ENCODE assay signal across 29 cellular contexts in genomic region chr18:50187659-50188058, GRCh38. TPM values are rescaled to one million over a fixed set of nuclear protein-coding genes. Genes with fewer than 3 reads are reported as not detected.
"Had no signal": no experiment of that assay in that cellular context is flagged by ENCODE, and none has a peak within 500 bp of the region (broad histone marks: within the 10 kb centered on the region; RNA-seq: fewer than 3 reads in every experiment).

No MANE protein-coding gene starts in this region.

- ATAC-seq: activated CD4-positive, CD25-positive, alpha-beta regulatory T cell treated with anti-CD3 and anti-CD28 coated beads, Interleukin-2, amount 50 U/mL, for 24 hours; activated CD8-positive, alpha-beta T cell treated with anti-CD3 and anti-CD28 coated beads for 36 hours; activated naive CD4-positive, alpha-beta T cell treated with anti-CD3 and anti-CD28 coated beads, Interleukin-2, amount 50 U/mL, for 72 hours; effector memory CD8-positive, alpha-beta T cell; foreskin keratinocyte; gastrocnemius medialis; heart left ventricle; T-helper 17 cell had no signal

- H3K4me1 ChIP-seq: esophagus muscularis mucosa, gastrocnemius medialis, heart left ventricle had no signal

- DNase-seq: activated B cell treated with CpG ODN at 0.5 μM for 24 hours; activated CD4-positive, alpha-beta T cell treated with anti-CD3 and anti-CD28 coated beads for 48 hours; activated CD4-positive, alpha-beta T cell treated with anti-CD3 and anti-CD28 coated beads, Interleukin-2, amount 50 U/mL, for 1 hour; activated CD4-positive, alpha-beta T cell treated with anti-CD3 and anti-CD28 coated beads, Interleukin-2, amount 50 U/mL, for 48 hours; activated CD8-positive, alpha-beta memory T cell treated with anti-CD3 and anti-CD28 coated beads for 24 hours; activated CD8-positive, alpha-beta T cell treated with anti-CD3 and anti-CD28 coated beads for 36 hours; activated gamma-delta T cell; activated naive CD4-positive, alpha-beta T cell; activated naive CD4-positive, alpha-beta T cell treated with anti-CD3 and anti-CD28 coated beads, Interleukin-2, amount 10 ng/mL, durations not matched to agents 7 days and 5 days; activated naive CD8-positive, alpha-beta T cell treated with anti-CD3 and anti-CD28 coated beads, Interleukin-2, amount 10 ng/mL, durations not matched to agents 7 days and 5 days; activated T-cell treated with anti-CD3 and anti-CD28 coated beads, Interleukin-2, amount 50 U/mL, for 1 hour; activated T-cell treated with anti-CD3 and anti-CD28 coated beads, Interleukin-2, amount 50 U/mL, for 48 hours; anterior cingulate cortex; brain microvascular endothelial cell; dermis blood vessel endothelial cell; effector CD4-positive, alpha-beta T cell; effector memory CD8-positive, alpha-beta T cell; foreskin keratinocyte; gastrocnemius medialis; glutamatergic neuron; heart left ventricle; T-helper 17 cell; T1000; WERI-Rb-1 had no signal

- H3K27ac ChIP-seq: brain microvascular endothelial cell, coronary artery, esophagus muscularis mucosa, foreskin keratinocyte, gastrocnemius medialis, heart left ventricle, WERI-Rb-1 had no signal

- H3K9me3 ChIP-seq: esophagus muscularis mucosa, gastrocnemius medialis, heart left ventricle had no signal

- H3K4me3 ChIP-seq: coronary artery, esophagus muscularis mucosa, gastrocnemius medialis, heart left ventricle had no signal

- H3K36me3 ChIP-seq: brain microvascular endothelial cell, esophagus muscularis mucosa, gastrocnemius medialis, heart left ventricle, WERI-Rb-1 had no signal

RNA-seq across cellular contexts. Expression of gene MYO5B, which starts 7.3 kb away (rescaled TPM):
- total RNA-seq: activated naive CD8-positive, alpha-beta T cell treated with anti-CD3 and anti-CD28 coated beads, Interleukin-2, amount 10 ng/mL, durations not matched to agents 7 days and 5 days; activated T-helper 1 cell treated with anti-CD3 and anti-CD28 coated beads, Interleukin-12 subunit alpha, Interleukin-12 subunit beta, Interleukin-2, Interleukin-4 antibody, amounts not matched to agents 30 ng/mL and 10 ng/mL and 1 ng/mL, durations not matched to agents 14 hours and 24 hours and 36 hours had no signal
